In genomic region chr6:1228754-1229191, GRCh38 we compare ENCODE assay signal across 16 cellular contexts.
DNase-seq lines count a peak whose midpoint lies in the region; ATAC-seq and TF ChIP-seq lines count a peak whose summit lies in the region.
"Had no signal": no experiment of that assay in that cellular context is flagged by ENCODE, and none has a peak within 500 bp of the region (broad histone marks: within the 10 kb centered on the region; RNA-seq: fewer than 3 reads in every experiment).

No MANE protein-coding gene starts in this region.

- H3K36me3 Mint-ChIP-seq in endodermal cell (ENCODE audit: low read depth) = no peaks in the 10 kb centered on the region
- H3K36me3 Mint-ChIP-seq: CD4-positive, alpha-beta memory T cell had no signal

- H3K4me1 ChIP-seq in endodermal cell (ENCODE audit: control insufficient read depth, insufficient read depth, low read length) (peaks cover 32% of the 10 kb centered on the region), left lung (no peaks in the 10 kb centered on the region)
- H3K4me1 ChIP-seq: A549, BE2C had no signal

- H3K4me3 Mint-ChIP-seq in endodermal cell = no peak overlapping the region
- H3K4me3 Mint-ChIP-seq: CD4-positive, alpha-beta memory T cell; GM23338 had no signal

- H3K9me3 ChIP-seq in endodermal cell (ENCODE audit: control insufficient read depth, low read length) (no peaks in the 10 kb centered on the region), left lung (no peaks in the 10 kb centered on the region)
- H3K9me3 ChIP-seq: A549, BE2C had no signal

- no peak overlapping the region for H3K27ac Mint-ChIP-seq in endodermal cell
- H3K27ac Mint-ChIP-seq: CD4-positive, alpha-beta memory T cell; GM23338 had no signal

- TF ChIP-seq CTCF in endodermal cell (conservative IDR thresholded peaks at IDR 0.05) (no peak), left lung (IDR thresholded peaks at IDR 0.05) (no peak)

- H3K9ac ChIP-seq in endodermal cell (ENCODE audit: extremely low read depth, low read length, poor library complexity, severe bottlenecking) = no peak overlapping the region

- H3K4me3 ChIP-seq in endodermal cell (ENCODE audit: low read length) (peak overlapping the region; percentile 14), left lung (no peak overlapping the region)
- H3K4me3 ChIP-seq: A549, GM23338 had no signal

- H3K36me3 ChIP-seq in endodermal cell (ENCODE audit: control insufficient read depth, insufficient read depth, low read length) (no peaks in the 10 kb centered on the region), left lung (no peaks in the 10 kb centered on the region)
- H3K36me3 ChIP-seq: BE2C had no signal

- peaks cover 53% of the 10 kb centered on the region for H3K4me1 Mint-ChIP-seq in endodermal cell
- H3K4me1 Mint-ChIP-seq: CD4-positive, alpha-beta memory T cell; GM23338 had no signal

- H3K9me3 Mint-ChIP-seq in endodermal cell = no peaks in the 10 kb centered on the region
- H3K9me3 Mint-ChIP-seq: GM23338 had no signal

- intact Hi-C loops in left lung (cut with DNase I) = no loop called here

- in situ Hi-C loops in Caki2 (cut with HindIII; ENCODE audit: low pct_unique_long_range_greater_than_20kb, low sequenced_read_pairs) = no loop called here

- H3K27me3 ChIP-seq in endodermal cell (ENCODE audit: control insufficient read depth, insufficient read depth, low read length, poor library complexity, severe bottlenecking) = no peaks in the 10 kb centered on the region
- H3K27me3 ChIP-seq in left lung = no peaks in the 10 kb centered on the region

- no peak overlapping the region for H3K27ac ChIP-seq in endodermal cell (ENCODE audit: low read depth, low read length)
- no peak overlapping the region for H3K27ac ChIP-seq in left lung
- H3K27ac ChIP-seq: A549, C4-2B had no signal

- ATAC-seq in left lung (peak; percentile 47), GM18502 (IDR thresholded peaks at IDR 0.05; ENCODE audit: poor library complexity, unreplicated experiment) (no peak), GM21423 (IDR thresholded peaks at IDR 0.05; ENCODE audit: unreplicated experiment) (no peak)
- ATAC-seq: A549, GM23338 had no signal

- DNase-seq in Caki2 (ENCODE audit: low read depth) = peak; percentile 10
- DNase-seq in endodermal cell = no peak
- DNase-seq in left lung = no peak
- peak; percentile 89 for DNase-seq in renal cortical epithelial cell (ENCODE audit: low read depth)
- DNase-seq in medulla oblongata (ENCODE audit: extremely low spot score) = no peak
- DNase-seq in D341Med (ENCODE audit: low spot score) = no peak
- DNase-seq: BE2C; CD4-positive, alpha-beta memory T cell; DMS53; GF-D8; H7 had no signal

- H3K27me3 Mint-ChIP-seq in endodermal cell (ENCODE audit: insufficient read depth) = peaks cover 23% of the 10 kb centered on the region

- WGBS in endodermal cell (ENCODE audit: insufficient coverage in 1 of 2, insufficient read length in 1 of 2), 2 experiments = 89 to 92% methylated on average over 6 to 9 of the region's 9 CpGs

Comparison
In these comparisons a context has a peak if more than half of its experiments do, and no peak if none do; other contexts are left out.
1. DNase-seq: peak in Caki2 (single experiment) and renal cortical epithelial cell (single experiment); none in endodermal cell (single experiment), left lung (0 of 2), medulla oblongata (single experiment) and D341Med (single experiment).